8 cellular contexts compared by ENCODE assay signal in genomic region chr7:100585511-100586265, GRCh38. TPM values are rescaled to one million over a fixed set of nuclear protein-coding genes. Genes with fewer than 3 reads are reported as not detected.
DNase-seq lines count a peak whose midpoint lies in the region; ATAC-seq and TF ChIP-seq lines count a peak whose summit lies in the region.

A gene with protein sequence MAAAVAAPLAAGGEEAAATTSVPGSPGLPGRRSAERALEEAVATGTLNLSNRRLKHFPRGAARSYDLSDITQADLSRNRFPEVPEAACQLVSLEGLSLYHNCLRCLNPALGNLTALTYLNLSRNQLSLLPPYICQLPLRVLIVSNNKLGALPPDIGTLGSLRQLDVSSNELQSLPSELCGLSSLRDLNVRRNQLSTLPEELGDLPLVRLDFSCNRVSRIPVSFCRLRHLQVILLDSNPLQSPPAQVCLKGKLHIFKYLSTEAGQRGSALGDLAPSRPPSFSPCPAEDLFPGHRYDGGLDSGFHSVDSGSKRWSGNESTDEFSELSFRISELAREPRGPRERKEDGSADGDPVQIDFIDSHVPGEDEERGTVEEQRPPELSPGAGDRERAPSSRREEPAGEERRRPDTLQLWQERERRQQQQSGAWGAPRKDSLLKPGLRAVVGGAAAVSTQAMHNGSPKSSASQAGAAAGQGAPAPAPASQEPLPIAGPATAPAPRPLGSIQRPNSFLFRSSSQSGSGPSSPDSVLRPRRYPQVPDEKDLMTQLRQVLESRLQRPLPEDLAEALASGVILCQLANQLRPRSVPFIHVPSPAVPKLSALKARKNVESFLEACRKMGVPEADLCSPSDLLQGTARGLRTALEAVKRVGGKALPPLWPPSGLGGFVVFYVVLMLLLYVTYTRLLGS (minus strand): TSS chr7:100586129. CDS start chr7:100586100, 29 bp downstream.

- peak within 1 kb of the TSS; percentile 100 for H3K4me3 ChIP-seq in colonic mucosa
- H3K4me3 ChIP-seq in lower leg skin (ENCODE audit: low read depth, poor library complexity, severe bottlenecking): peak within 1 kb of the TSS; percentile 75

- H3K9me3 ChIP-seq in ES-I3 (ENCODE audit: control insufficient read depth, insufficient read depth, low read length): no peaks in the 10 kb centered on the region
- H3K9me3 ChIP-seq in colonic mucosa: no peaks in the 10 kb centered on the region

- in situ Hi-C loops in KBM-7 (cut with MboI; ENCODE audit: low pct_unique_long_range_greater_than_20kb, low sequenced_read_pairs): no loop called here

- H3K4me1 ChIP-seq in ES-I3 (ENCODE audit: insufficient read depth, low read length) (peaks cover 11% of the 10 kb centered on the region; the same call in 1 of the 2 replicates), colonic mucosa (peaks cover 16% of the 10 kb centered on the region)

- WGBS in lower leg skin, 2 donors: 0 to 1% methylated on average over 21 to 52 of the region's 61 CpGs

- ATAC-seq in GM21723 (IDR thresholded peaks at IDR 0.05; ENCODE audit: unreplicated experiment): peak; percentile 35
- peak; percentile 9 for ATAC-seq in stimulated activated naive CD8-positive, alpha-beta T cell treated with anti-CD3 and anti-CD28 coated beads, Interleukin-15, Interleukin-2, amounts not matched to agents 100 U/mL and 50 U/mL, for 24 hours

- TF ChIP-seq CTCF in colonic mucosa (IDR thresholded peaks at IDR 0.05) (no peak), lower leg skin (IDR thresholded peaks at IDR 0.05) (no peak)

- intact Hi-C loops in colonic mucosa (cut with DNase I) (no loop called here), lower leg skin (cut with DNase I; ENCODE audit: low total_unique reads) (no loop called here)

- TF ChIP-seq POLR2A in lower leg skin (IDR thresholded peaks at IDR 0.05): peak in 1 of 2 donors; percentile 92

- H3K27ac ChIP-seq in colonic mucosa: peak within 1 kb of the TSS; percentile 100

- DNase-seq in NAMALWA (ENCODE audit: low spot score) (peak; percentile 81), colonic mucosa (peak; percentile 82), lower leg skin (ENCODE audit: low spot score in 2 of 2) (peak; percentile 52 to 94), KBM-7 (no peak)
- DNase-seq in activated CD4-positive, CD25-positive, alpha-beta regulatory T cell (lab: John Stamatoyannopoulos, UW): peak in 3 of 4 experiments; percentile 30 to 55 (median 45)
- peak; percentile 68 for DNase-seq in stimulated activated naive CD8-positive, alpha-beta T cell treated with anti-CD3 and anti-CD28 coated beads, Interleukin-15, Interleukin-2, amounts not matched to agents 100 U/mL and 50 U/mL, for 24 hours

- no peaks in the 10 kb centered on the region for H3K27me3 ChIP-seq in colonic mucosa

- peaks cover 7% of the 10 kb centered on the region; the same call in 1 of the 2 replicates for H3K36me3 ChIP-seq in ES-I3 (ENCODE audit: insufficient read depth, low read length)
- peaks cover 11% of the 10 kb centered on the region for H3K36me3 ChIP-seq in colonic mucosa

- H3K9ac ChIP-seq in ES-I3 (ENCODE audit: low read depth, low read length): peak within 1 kb of the TSS; percentile 84
- H3K9ac ChIP-seq in colonic mucosa (ENCODE audit: low read depth in 2 of 2, low read length in 2 of 2): peak within 1 kb of the TSS; percentile 76 to 94

RNA-seq across cellular contexts. Expression of the gene that starts here (rescaled TPM):
- total RNA-seq in colonic mucosa (10 to 100 TPM; 59.0 to 65.4 TPM), lower leg skin (10 to 100 TPM; 42.0 to 82.2 (median 63.7) TPM)
